8 cellular contexts compared by ENCODE assay signal in the genomic region with DNA sequence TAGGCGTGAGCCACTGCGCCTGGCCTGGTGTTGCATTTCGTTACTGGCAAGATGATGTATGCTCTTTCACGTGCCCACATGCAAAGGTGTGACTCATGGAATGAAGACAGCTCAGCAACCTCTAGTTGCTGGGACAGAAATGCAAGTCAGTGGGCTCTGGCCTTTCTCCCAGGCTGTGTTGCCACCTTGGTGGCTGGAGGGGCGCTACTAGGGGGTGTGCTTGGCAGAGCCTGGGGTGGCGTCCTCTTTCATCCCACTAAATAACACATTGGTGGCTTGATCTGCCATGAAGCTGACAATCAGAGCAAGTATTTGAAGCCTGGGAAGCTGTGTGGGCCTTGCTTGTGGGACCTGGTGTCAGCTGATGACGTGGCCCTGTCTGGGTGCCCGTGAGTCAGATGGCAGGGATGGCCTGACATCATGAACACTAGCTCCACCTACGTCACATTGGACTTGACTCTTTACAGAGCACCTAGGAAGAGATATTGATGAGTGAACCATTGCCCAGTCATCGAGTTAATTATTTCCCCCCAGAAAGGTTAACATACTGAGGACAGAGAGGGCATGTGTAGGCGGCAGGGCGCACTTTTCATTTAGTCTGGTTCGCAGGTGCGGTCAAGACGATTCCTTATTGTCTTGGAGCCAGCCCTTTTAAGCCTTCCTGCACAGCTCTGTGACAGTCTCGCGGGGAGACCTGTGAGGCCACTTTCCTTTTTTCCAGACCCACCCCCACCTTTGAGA. TPM values are rescaled to one million over a fixed set of nuclear protein-coding genes. Genes with fewer than 3 reads are reported as not detected.
DNase-seq lines count a peak whose midpoint lies in the region; ATAC-seq and TF ChIP-seq lines count a peak whose summit lies in the region.

No MANE protein-coding gene starts in this region.

- H4K8ac ChIP-seq in mesenchymal stem cell (ENCODE audit: low read length) = peak overlapping the region; percentile 29

- ATAC-seq in stimulated activated memory B cell treated with anti-CD40 and anti-IgM and Interleukin-4, amounts not matched to agents 10 μg/mL and 1 μg/mL and 100 μg/mL, for 72 hours = no peak
- ATAC-seq in GM19328 (IDR thresholded peaks at IDR 0.05; ENCODE audit: unreplicated experiment) = no peak

- H3K9me3 Mint-ChIP-seq in stimulated activated memory B cell treated with anti-CD40 and anti-IgM and Interleukin-4, amounts not matched to agents 10 μg/mL and 1 μg/mL and 100 μg/mL, for 72 hours = no peaks in the 10 kb centered on the region

- H2BK120ac ChIP-seq in mesenchymal stem cell (ENCODE audit: low read depth, low read length) = no peak overlapping the region

- no peaks in the 10 kb centered on the region for H3K36me3 ChIP-seq in mesenchymal stem cell (ENCODE audit: control insufficient read depth in 1 of 2, insufficient read depth in 2 of 2, low read depth in 1 of 2, low read length in 2 of 2)

- H3K4me1 Mint-ChIP-seq in stimulated activated memory B cell treated with anti-CD40 and anti-IgM and Interleukin-4, amounts not matched to agents 10 μg/mL and 1 μg/mL and 100 μg/mL, for 72 hours = peaks cover 23% of the 10 kb centered on the region

- 0 out of 2 replicates have a peak overlapping the region, but pooled peaks have one; percentile 13 for H3K27ac ChIP-seq in C4-2B
- H3K27ac ChIP-seq in mesenchymal stem cell (ENCODE audit: low read length, poor library complexity, severe bottlenecking) = peak overlapping the region; percentile 87

- no peaks in the 10 kb centered on the region for H3K36me3 Mint-ChIP-seq in stimulated activated memory B cell treated with anti-CD40 and anti-IgM and Interleukin-4, amounts not matched to agents 10 μg/mL and 1 μg/mL and 100 μg/mL, for 72 hours

- H3K9ac ChIP-seq in mesenchymal stem cell (ENCODE audit: low read length) = peak overlapping the region; percentile 59

- peaks cover 17% of the 10 kb centered on the region for H3K4me1 ChIP-seq in mesenchymal stem cell (ENCODE audit: control insufficient read depth, insufficient read depth, low read depth, low read length)

- H3K4me2 ChIP-seq in mesenchymal stem cell (ENCODE audit: low read length, poor library complexity, severe bottlenecking) = peak overlapping the region; percentile 41

- H3K23ac ChIP-seq in mesenchymal stem cell (ENCODE audit: low read length in 2 of 2) = no peak overlapping the region

- H3K27me3 ChIP-seq in mesenchymal stem cell (ENCODE audit: control insufficient read depth in 1 of 2, insufficient read depth in 1 of 2, low read length in 2 of 2) = peaks cover 0 to 6% of the 10 kb centered on the region in 2 experiments

- H2BK5ac ChIP-seq in mesenchymal stem cell (ENCODE audit: low read depth, low read length, poor library complexity, severe bottlenecking) = peak overlapping the region; percentile 50

- H3K9me3 ChIP-seq in mesenchymal stem cell (ENCODE audit: control insufficient read depth, low read length) = no peaks in the 10 kb centered on the region

- no peak overlapping the region for H2AFZ ChIP-seq in mesenchymal stem cell (ENCODE audit: low read depth, low read length)

- no peak overlapping the region for H2BK15ac ChIP-seq in mesenchymal stem cell (ENCODE audit: low read depth, poor library complexity, severe bottlenecking)

- H2AK5ac ChIP-seq in mesenchymal stem cell (ENCODE audit: low read length, severe bottlenecking) = peak overlapping the region; percentile 61

- H3K4ac ChIP-seq in mesenchymal stem cell (ENCODE audit: low read depth in 1 of 2, low read length in 2 of 2) = no peak overlapping the region

- no peak for TF ChIP-seq CTCF in C4-2B (conservative IDR thresholded peaks at IDR 0.05)

- H3K18ac ChIP-seq in mesenchymal stem cell (ENCODE audit: low read depth in 1 of 2, low read length in 2 of 2) = no peak overlapping the region

- H3K4me3 ChIP-seq in mesenchymal stem cell (ENCODE audit: insufficient read depth in 1 of 2, low read depth in 1 of 2, low read length in 2 of 2) = no peak overlapping the region

- no peak overlapping the region for H3K4me3 Mint-ChIP-seq in stimulated activated memory B cell treated with anti-CD40 and anti-IgM and Interleukin-4, amounts not matched to agents 10 μg/mL and 1 μg/mL and 100 μg/mL, for 72 hours

- 74% methylated on average over 15 of the region's 17 CpGs for WGBS in mesenchymal stem cell

- H2BK12ac ChIP-seq in mesenchymal stem cell (ENCODE audit: low read length in 2 of 2) = no peak overlapping the region

- H3K14ac ChIP-seq in mesenchymal stem cell (ENCODE audit: low read length in 2 of 2) = no peak overlapping the region

- no peaks in the 10 kb centered on the region for H3K27me3 Mint-ChIP-seq in stimulated activated memory B cell treated with anti-CD40 and anti-IgM and Interleukin-4, amounts not matched to agents 10 μg/mL and 1 μg/mL and 100 μg/mL, for 72 hours

- H3K79me1 ChIP-seq in mesenchymal stem cell (replicated peaks; ENCODE audit: low read length, poor library complexity, severe bottlenecking) = peaks cover 3% of the 10 kb centered on the region

- DNase-seq in HK-2 (ENCODE audit: unreplicated experiment) (peak; percentile 84), mesenchymal stem cell (peak; percentile 9), NCI-H345 treated with DMSO at 0.1 percent for 48 hours (lab: John Stamatoyannopoulos, UW; ENCODE audit: unreplicated experiment) (no peak), NCI-H1694 treated with DMSO at 0.1 percent for 48 hours (lab: John Stamatoyannopoulos, UW) (no peak)
- DNase-seq in activated naive CD4-positive, alpha-beta T cell treated with anti-CD3 and anti-CD28 coated beads, Interleukin-2, amount 50 U/mL, for 16 hours = peak; percentile 21

- H3K27ac Mint-ChIP-seq in stimulated activated memory B cell treated with anti-CD40 and anti-IgM and Interleukin-4, amounts not matched to agents 10 μg/mL and 1 μg/mL and 100 μg/mL, for 72 hours = no peak overlapping the region

- no peak overlapping the region for H4K91ac ChIP-seq in mesenchymal stem cell (ENCODE audit: low read length)

RNA-seq across cellular contexts. Expression of a gene that starts 49.0 kb away (rescaled TPM):
- polyA plus RNA-seq in mesenchymal stem cell (2013, experiment 1 of 2) = 2.1 TPM
- polyA plus RNA-seq in mesenchymal stem cell (2013, experiment 2 of 2) = 2.2 TPM

Comparison
In these comparisons a context has a peak if more than half of its experiments do, and no peak if none do; other contexts are left out.
1. DNase-seq: peak in HK-2 (single experiment), activated naive CD4-positive, alpha-beta T cell treated with anti-CD3 and anti-CD28 coated beads, Interleukin-2, amount 50 U/mL, for 16 hours (single experiment) and mesenchymal stem cell (single experiment); none in NCI-H345 treated with DMSO at 0.1 percent for 48 hours (single experiment) and NCI-H1694 treated with DMSO at 0.1 percent for 48 hours (single experiment).